In the genomic region with DNA sequence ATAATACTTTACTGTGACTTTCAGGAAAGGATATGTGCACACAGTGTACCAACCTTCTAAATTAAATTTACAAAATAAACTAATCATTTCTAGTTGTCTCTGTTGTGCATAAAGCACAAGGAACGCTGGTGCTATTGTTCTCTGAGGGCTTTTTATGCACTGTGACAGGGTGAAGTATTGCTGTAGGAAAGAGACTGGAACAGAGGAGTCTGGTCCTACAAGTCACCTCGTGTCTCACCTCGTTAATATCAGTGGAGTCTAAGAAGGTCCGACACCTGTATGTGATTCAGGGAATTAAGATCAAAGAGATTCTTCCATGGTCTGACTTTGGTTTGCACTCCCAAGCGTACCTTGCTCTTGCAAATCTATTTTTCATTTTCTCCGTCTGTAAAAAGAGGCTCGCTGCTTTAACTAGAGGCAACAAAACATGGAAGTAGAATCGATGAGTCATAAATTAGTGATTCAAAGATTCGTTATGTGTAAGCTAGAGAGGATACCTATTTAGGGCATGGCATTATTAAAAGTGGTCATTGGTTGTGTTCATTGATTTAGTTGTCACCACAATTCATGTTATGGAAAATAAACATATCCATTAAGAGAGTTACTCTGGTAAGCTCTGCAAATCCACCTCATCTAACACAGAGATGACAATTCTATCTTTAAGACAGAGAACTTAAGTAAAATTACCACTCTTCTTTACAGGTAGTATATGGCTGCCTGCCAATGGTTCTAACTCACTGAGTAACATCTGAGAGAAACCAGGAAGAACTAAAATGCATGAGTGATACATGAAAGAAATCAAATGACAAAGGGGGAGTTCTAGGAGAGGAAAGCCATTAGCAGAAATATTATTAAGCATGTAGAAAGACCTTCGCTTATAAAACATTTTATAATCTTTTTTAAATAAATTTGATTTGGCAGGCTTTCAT, we compare ENCODE assay signal across 1 cellular context.
A peak's percentile ranks its signal among the peaks of the same experiment; 100 is the strongest.
TF ChIP-seq lines count a peak whose summit lies in the region.

No MANE protein-coding gene starts in this region.

TF ChIP-seq in HCT116, 20 proteins besides CTCF, POLR2A, EP300 and RAD21 (continued from another document):
- TF ChIP-seq, protein P1, sequence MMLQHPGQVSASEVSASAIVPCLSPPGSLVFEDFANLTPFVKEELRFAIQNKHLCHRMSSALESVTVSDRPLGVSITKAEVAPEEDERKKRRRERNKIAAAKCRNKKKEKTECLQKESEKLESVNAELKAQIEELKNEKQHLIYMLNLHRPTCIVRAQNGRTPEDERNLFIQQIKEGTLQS (IDR thresholded peaks at IDR 0.05) = no peak
- TF ChIP-seq, protein P2, sequence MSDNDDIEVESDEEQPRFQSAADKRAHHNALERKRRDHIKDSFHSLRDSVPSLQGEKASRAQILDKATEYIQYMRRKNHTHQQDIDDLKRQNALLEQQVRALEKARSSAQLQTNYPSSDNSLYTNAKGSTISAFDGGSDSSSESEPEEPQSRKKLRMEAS (IDR thresholded peaks at IDR 0.05) = 0 out of 2 replicates have a peak, but pooled peaks have one; percentile 16
- TF ChIP-seq SRF (IDR thresholded peaks at IDR 0.05; ENCODE audit: low read depth) (peak; percentile 86; the same call in 1 of the 2 replicates), TCF7L2 (IDR thresholded peaks at IDR 0.05; ENCODE audit: borderline replicate concordance, extremely low read depth, insufficient read depth, insufficient read length) (peak; percentile 74), JUND (IDR thresholded peaks at IDR 0.05) (peak; percentile 33; the same call in 1 of the 2 replicates)
TF ChIP-seq in HCT116: peak in this region for 5.
